ENCODE assay signal across 8 cellular contexts in the genomic region with DNA sequence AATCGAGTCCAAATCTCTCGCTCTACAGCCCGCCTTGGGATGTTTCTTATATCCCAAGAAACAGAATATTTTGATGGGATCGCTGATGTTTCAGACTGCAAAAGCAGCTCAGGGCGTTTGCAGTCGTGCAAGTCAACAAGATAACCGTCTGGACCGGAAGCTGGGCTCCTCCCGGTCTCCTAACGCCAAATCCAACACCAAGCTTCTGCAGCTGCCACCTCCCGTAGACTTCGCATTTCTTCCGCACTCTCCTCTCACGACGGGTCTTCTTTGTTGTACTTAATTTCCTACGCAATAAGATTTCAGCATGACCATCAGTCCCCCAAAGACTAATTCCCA. TPM values are rescaled to one million over a fixed set of nuclear protein-coding genes. Genes with fewer than 3 reads are reported as not detected.
A peak's percentile ranks its signal among the peaks of the same experiment; 100 is the strongest.
DNase-seq lines count a peak whose midpoint lies in the region; ATAC-seq and TF ChIP-seq lines count a peak whose summit lies in the region.
"Not testable (repeated sequence)": the region's sequence is repeated elsewhere in the genome, so short reads cannot be mapped to it uniquely, and the experiment has no call there.

No MANE protein-coding gene starts in this region.

- H3K36me3 ChIP-seq in parathyroid adenoma (ENCODE audit: control insufficient read depth, insufficient read depth, low read length) = not testable (repeated sequence)

- not testable (repeated sequence) for H3K79me2 ChIP-seq in parathyroid adenoma

- peaks cover 25% of the 10 kb centered on the region for H3K36me3 Mint-ChIP-seq in activated CD4-positive, alpha-beta T cell treated with anti-CD3 and anti-CD28 coated beads, Interleukin-2, amount 10 ng/mL, durations not matched to agents 7 days and 5 days (ENCODE audit: low read depth)
- not testable (repeated sequence) for H3K36me3 Mint-ChIP-seq in immature natural killer cell

- TF ChIP-seq CTCF in 22Rv1 (IDR thresholded peaks at IDR 0.05); dorsolateral prefrontal cortex (IDR thresholded peaks at IDR 0.05 in 54 of 56, conservative IDR thresholded peaks at IDR 0.05 in 2 of 56; ENCODE audit: low read depth in 1 of 56, partially characterized antibody in 56 of 56); parathyroid adenoma (IDR thresholded peaks at IDR 0.05): not testable (repeated sequence)

- peak overlapping the region; percentile 71 for H3K27ac ChIP-seq in 22Rv1
- peak overlapping the region in 53 of 59 donors; percentile 49 to 92 (median 82) for H3K27ac ChIP-seq in dorsolateral prefrontal cortex
- peak overlapping the region; percentile 89 for H3K27ac ChIP-seq in parathyroid adenoma

- H2AFZ ChIP-seq in parathyroid adenoma = peak overlapping the region; percentile 74

- not testable (repeated sequence) for H3K27me3 ChIP-seq in dorsolateral prefrontal cortex; parathyroid adenoma (ENCODE audit: control insufficient read depth, insufficient read depth, low read length)

- H3K9me3 Mint-ChIP-seq in activated CD4-positive, alpha-beta T cell treated with anti-CD3 and anti-CD28 coated beads, Interleukin-2, amount 10 ng/mL, durations not matched to agents 7 days and 5 days; immature natural killer cell: not testable (repeated sequence)

- POLR2A ChIA-PET in activated CD4-positive, alpha-beta T cell treated with anti-CD3 and anti-CD28 coated beads, Interleukin-2, amount 10 ng/mL, durations not matched to agents 7 days and 5 days (lab: Charles Lee) = not testable (repeated sequence)

- not testable (repeated sequence) for H3K4me2 ChIP-seq in parathyroid adenoma (ENCODE audit: low read length)

- CTCF ChIA-PET in activated CD4-positive, alpha-beta T cell treated with anti-CD3 and anti-CD28 coated beads, Interleukin-2, amount 10 ng/mL, durations not matched to agents 7 days and 5 days (lab: Charles Lee) = not testable (repeated sequence)

- peak; percentile 19 for ATAC-seq in GM18909 (IDR thresholded peaks at IDR 0.05; ENCODE audit: poor library complexity, unreplicated experiment)
- ATAC-seq in HG02610 (IDR thresholded peaks at IDR 0.05; ENCODE audit: unreplicated experiment) = peak; percentile 24
- ATAC-seq in HG03571 (IDR thresholded peaks at IDR 0.05; ENCODE audit: unreplicated experiment) = peak; percentile 29

- H3K4me1 ChIP-seq in parathyroid adenoma = not testable (repeated sequence)

- H3K9ac ChIP-seq in parathyroid adenoma = not testable (repeated sequence)

- H3K4me3 ChIP-seq in dorsolateral prefrontal cortex = peak overlapping the region in 58 of 59 donors; percentile 19 to 71 (median 58)
- H3K4me3 ChIP-seq in parathyroid adenoma (ENCODE audit: low read depth, low read length) = peak overlapping the region; percentile 59

- not testable (repeated sequence) for H3K9me3 ChIP-seq in parathyroid adenoma (ENCODE audit: control insufficient read depth, low read length)

- not testable (repeated sequence) for DNase-seq in activated CD4-positive, alpha-beta T cell treated with anti-CD3 and anti-CD28 coated beads, Interleukin-2, amount 10 ng/mL, durations not matched to agents 7 days and 5 days; immature natural killer cell
- peak in 6 of 10 donors; percentile 7 to 65 (median 54) for DNase-seq in dorsolateral prefrontal cortex

- H3K27me3 Mint-ChIP-seq in activated CD4-positive, alpha-beta T cell treated with anti-CD3 and anti-CD28 coated beads, Interleukin-2, amount 10 ng/mL, durations not matched to agents 7 days and 5 days; immature natural killer cell (ENCODE audit: low read depth in 3 of 3): not testable (repeated sequence)

- intact Hi-C loops in dorsolateral prefrontal cortex (cut with DNase I) = not testable (repeated sequence)

- H3K27ac Mint-ChIP-seq in activated CD4-positive, alpha-beta T cell treated with anti-CD3 and anti-CD28 coated beads, Interleukin-2, amount 10 ng/mL, durations not matched to agents 7 days and 5 days = peak overlapping the region; percentile 99
- H3K27ac Mint-ChIP-seq in immature natural killer cell = peak overlapping the region; percentile 90 to 98 (median 94)

- H3K4me3 Mint-ChIP-seq in activated CD4-positive, alpha-beta T cell treated with anti-CD3 and anti-CD28 coated beads, Interleukin-2, amount 10 ng/mL, durations not matched to agents 7 days and 5 days = peak overlapping the region; percentile 100
- peak overlapping the region; percentile 90 to 97 (median 91) for H3K4me3 Mint-ChIP-seq in immature natural killer cell

- H3K4me1 Mint-ChIP-seq in activated CD4-positive, alpha-beta T cell treated with anti-CD3 and anti-CD28 coated beads, Interleukin-2, amount 10 ng/mL, durations not matched to agents 7 days and 5 days = peaks cover 20% of the 10 kb centered on the region
- H3K4me1 Mint-ChIP-seq in immature natural killer cell = peaks cover 20 to 40% of the 10 kb centered on the region in 2 donors

RNA-seq across cellular contexts. Expression of a gene that starts 0.6 kb away (rescaled TPM):
- 100 to 1,000 TPM; 148 to 160 TPM for total RNA-seq in activated CD4-positive, alpha-beta T cell treated with anti-CD3 and anti-CD28 coated beads, Interleukin-2, amount 10 ng/mL, durations not matched to agents 7 days and 5 days
- total RNA-seq in dorsolateral prefrontal cortex = 1 to 10 TPM in 117 of 120 experiments, under 1 TPM in 3; 0.75 to 8.5 (median 2.6) TPM
- 1 to 10 TPM in 2 of 3 donors, under 1 TPM in 1; 0.58 to 5.1 (median 1.7) TPM for polyA plus RNA-seq in immature natural killer cell

RNA-seq across cellular contexts. Expression of a gene that starts 21.4 kb away (rescaled TPM):
- 1 to 10 TPM; 8.1 to 9.2 TPM for total RNA-seq in activated CD4-positive, alpha-beta T cell treated with anti-CD3 and anti-CD28 coated beads, Interleukin-2, amount 10 ng/mL, durations not matched to agents 7 days and 5 days
- 10 to 100 TPM in 118 of 120 experiments, 1 to 10 TPM in 2; 9.7 to 34.0 (median 18.3) TPM for total RNA-seq in dorsolateral prefrontal cortex
- 1 to 10 TPM; 1.6 to 7.6 (median 1.9) TPM for polyA plus RNA-seq in immature natural killer cell

RNA-seq across cellular contexts. Expression of a gene that starts 26.8 kb away (rescaled TPM):
- total RNA-seq in activated CD4-positive, alpha-beta T cell treated with anti-CD3 and anti-CD28 coated beads, Interleukin-2, amount 10 ng/mL, durations not matched to agents 7 days and 5 days = 1 to 10 TPM; 2.5 to 3.7 TPM
- total RNA-seq in dorsolateral prefrontal cortex = 100 to 1,000 TPM in 119 of 120 experiments, 10 to 100 TPM in 1; 61.3 to 336 (median 242) TPM
- under 1 TPM in 1 of 3 donors, not detected in 2; 0.45 TPM for polyA plus RNA-seq in immature natural killer cell

Comparison
In these comparisons a context has a peak if more than half of its experiments do, and no peak if none do; other contexts are left out.
1. RNA of a gene that starts 0.6 kb away (total RNA-seq): 148 to 160 TPM in activated CD4-positive, alpha-beta T cell treated with anti-CD3 and anti-CD28 coated beads, Interleukin-2, amount 10 ng/mL, durations not matched to agents 7 days and 5 days; 0.75 to 8.5 TPM in dorsolateral prefrontal cortex; every median in the first group is over 10 times any median in the second.
2. RNA of a gene that starts 26.8 kb away (total RNA-seq): 61.3 to 336 TPM in dorsolateral prefrontal cortex; 2.5 to 3.7 TPM in activated CD4-positive, alpha-beta T cell treated with anti-CD3 and anti-CD28 coated beads, Interleukin-2, amount 10 ng/mL, durations not matched to agents 7 days and 5 days; every median in the first group is over 10 times any median in the second.
3. Peak in every context shown above with its lines, with median percentiles within 50 percentile points of each other: H3K27ac ChIP-seq and ATAC-seq.